23 cellular contexts compared by ENCODE assay signal in genomic region chr20:1292620-1293019, GRCh38. TPM values are rescaled to one million over a fixed set of nuclear protein-coding genes. Genes with fewer than 3 reads are reported as not detected.
DNase-seq lines count a peak whose midpoint lies in the region; ATAC-seq, FAIRE-seq and TF ChIP-seq lines count a peak whose summit lies in the region.
"Had no signal": no experiment of that assay in that cellular context is flagged by ENCODE, and none has a peak within 500 bp of the region (broad histone marks: within the 10 kb centered on the region; RNA-seq: fewer than 3 reads in every experiment).

No MANE protein-coding gene starts in this region.

- no peaks in the 10 kb centered on the region for H3K9me1 ChIP-seq in K562 (ENCODE audit: control insufficient read depth, insufficient read depth, low read length)

- FAIRE-seq in K562 (lab: Jason Lieb, UNC) = no peak
- FAIRE-seq: GM12892, H54, HepG2, RCC 7860 had no signal

- intact Hi-C loops in CD4-positive, alpha-beta T cell (cut with DNase I, micrococcal nuclease) = no loop called here
- intact Hi-C loops in K562 (cut with micrococcal nuclease) = no loop called here
- intact Hi-C loops in head of caudate nucleus (cut with DNase I) = no loop called here

- peak overlapping the region; percentile 9 for H3K27ac Mint-ChIP-seq in CD4-positive, alpha-beta T cell
- peak overlapping the region in 9 of 10 donors; percentile 26 to 79 (median 44) for H3K27ac Mint-ChIP-seq in naive thymus-derived CD8-positive, alpha-beta T cell

- no peak for TF ChIP-seq RAD21 in K562 (CRISPR knock-in tag; conservative IDR thresholded peaks at IDR 0.05 in 1 of 2, IDR thresholded peaks at IDR 0.05 in 1 of 2)

- no peak overlapping the region for H3K4me2 ChIP-seq in K562 (ENCODE audit: insufficient read depth, low read length)

- no peak overlapping the region for H2AFZ ChIP-seq in K562 (ENCODE audit: low read depth, low read length)

- H4K20me1 ChIP-seq in K562 (replicated peaks; ENCODE audit: control insufficient read depth, insufficient read depth, low read length) = peaks cover 3% of the 10 kb centered on the region; the same call in 1 of the 2 replicates

- TF ChIP-seq POLR2A in K562 (conservative IDR thresholded peaks at IDR 0.05) = no peak

- no peaks in the 10 kb centered on the region for H3K4me1 ChIP-seq in HEK293 (ENCODE audit: control insufficient read depth, insufficient read depth, low read length)
- H3K4me1 ChIP-seq in K562 (replicated peaks in 1 of 2; ENCODE audit: control insufficient read depth in 2 of 2, insufficient read depth in 2 of 2, low read length in 2 of 2) = peaks cover 0 to 6% of the 10 kb centered on the region in 2 experiments; a peak in 1 of 5 replicates
- no peaks in the 10 kb centered on the region for H3K4me1 ChIP-seq in HAP-1

- H3K4me3 Mint-ChIP-seq in CD4-positive, alpha-beta T cell = no peak overlapping the region
- H3K4me3 Mint-ChIP-seq in naive thymus-derived CD8-positive, alpha-beta T cell = peak overlapping the region in 2 of 10 donors; percentile 3 to 52

- in situ Hi-C loops in K562 (cut with MboI) (no loop called here), HAP-1 (cut with MboI; ENCODE audit: low sequenced_read_pairs) (no loop called here)

- no peaks in the 10 kb centered on the region for H3K9me3 Mint-ChIP-seq in CD4-positive, alpha-beta T cell
- H3K9me3 Mint-ChIP-seq in naive thymus-derived CD8-positive, alpha-beta T cell = no peaks in the 10 kb centered on the region

- H3K27me3 ChIP-seq in CD4-positive, alpha-beta T cell (ENCODE audit: control insufficient read depth, insufficient read depth, low read length) = no peaks in the 10 kb centered on the region
- H3K27me3 ChIP-seq in K562 (ENCODE audit: control insufficient read depth in 2 of 2, insufficient read depth in 2 of 2, low read length in 2 of 2) = no peaks in the 10 kb centered on the region
- H3K27me3 ChIP-seq in HAP-1 (ENCODE audit: low read depth) = no peaks in the 10 kb centered on the region

- no peaks in the 10 kb centered on the region for H3K9me3 ChIP-seq in CD4-positive, alpha-beta T cell (ENCODE audit: control insufficient read depth, low read length)
- H3K9me3 ChIP-seq in HEK293 (ENCODE audit: control insufficient read depth, insufficient read depth, low read depth, low read length) (no peaks in the 10 kb centered on the region), K562 (replicated peaks; ENCODE audit: control insufficient read depth, insufficient read depth, low read depth, low read length) (no peaks in the 10 kb centered on the region), HAP-1 (no peaks in the 10 kb centered on the region)

- POLR2A ChIA-PET in CD4-positive, alpha-beta T cell (lab: Charles Lee) = interaction anchor here (1.4 to 1.5 kb wide), 2 partner anchors 11 to 26 kb away, joined by 3 to 6 read pairs; partner anchors contain the start of gene SNPH
- POLR2A ChIA-PET in HEK293 (lab: Yijun Ruan, JAX) (interaction anchor here (1.6 kb wide), 1 partner anchor 27 kb away, joined by 4 read pairs; the partner anchor contains the start of gene SNPH), K562 (lab: Yijun Ruan, JAX) (interaction anchor here (0.6 kb wide), 1 partner anchor 166 kb away, joined by 3 read pairs; no protein-coding TSS in a partner anchor)
- POLR2A ChIA-PET in naive thymus-derived CD8-positive, alpha-beta T cell (lab: Charles Lee) = interaction anchor here (1.1 to 1.2 kb wide), 2 partner anchors 8 to 11 kb away, joined by 3 read pairs; no protein-coding TSS in a partner anchor

- no peaks in the 10 kb centered on the region for H3K27me3 Mint-ChIP-seq in CD4-positive, alpha-beta T cell
- no peaks in the 10 kb centered on the region for H3K27me3 Mint-ChIP-seq in naive thymus-derived CD8-positive, alpha-beta T cell

- TF ChIP-seq EP300 in K562 (IDR thresholded peaks at IDR 0.05; ENCODE audit: low read length) = no peak

- no peaks in the 10 kb centered on the region for H3K79me2 ChIP-seq in K562 (ENCODE audit: control insufficient read depth, insufficient read depth, low read length)

- no peak overlapping the region for H3K9ac ChIP-seq in K562 (ENCODE audit: insufficient read depth in 1 of 2, low read depth in 2 of 2, low read length in 2 of 2)

- no peak for ATAC-seq in CD4-positive, alpha-beta T cell (ENCODE audit: poor library complexity)
- ATAC-seq in K562 (no peak), GM18873 (IDR thresholded peaks at IDR 0.05; ENCODE audit: low FRiP score, unreplicated experiment) (no peak)
- no peak for ATAC-seq in naive thymus-derived CD8-positive, alpha-beta T cell
- ATAC-seq: HepG2 had no signal

- DNase-seq in CD4-positive, alpha-beta T cell = no peak
- DNase-seq in K562 (ENCODE audit: extremely low read depth in 1 of 4, low spot score in 3 of 4) (no peak), head of caudate nucleus (no peak), HAP-1 (ENCODE audit: low spot score in 2 of 2) (no peak)
- DNase-seq in naive thymus-derived CD8-positive, alpha-beta T cell = no peak
- no peak for DNase-seq in activated CD4-positive, alpha-beta T cell treated with anti-CD3 and anti-CD28 coated beads for 48 hours
- DNase-seq: C1 segment of cervical spinal cord, Calu3, DND-41, Kasumi-1, MV-4-11, NCI-H1105, NCI-H1436 treated with DMSO at 0.1 percent for 48 hours, NCI-H187 treated with DMSO at 0.1 percent for 48 hours, NCI-H446, NCI-H524 treated with DMSO at 0.1 percent for 48 hours, SIG-M5 had no signal

- H3K4me3 ChIP-seq in HEK293 (ENCODE audit: low read depth, low read length) (no peak overlapping the region), K562 (no peak overlapping the region), HAP-1 (no peak overlapping the region)

- no TSS peak for BruUV-seq in K562 (replicated peaks; lab: Mats Ljungman, UMichigan)

- H3K36me3 ChIP-seq in HEK293 (ENCODE audit: control insufficient read depth in 2 of 2, insufficient read depth in 1 of 2, low read length in 2 of 2) = peaks cover 0 to 3% of the 10 kb centered on the region in 2 experiments; a peak in 1 of 3 replicates
- H3K36me3 ChIP-seq in K562 (ENCODE audit: control insufficient read depth, insufficient read depth, low read length) = no peaks in the 10 kb centered on the region; the same call in 2 of the 3 replicates
- no peaks in the 10 kb centered on the region for H3K36me3 ChIP-seq in HAP-1 (replicated peaks)

- H3K4me1 Mint-ChIP-seq in CD4-positive, alpha-beta T cell (ENCODE audit: low read depth) = peaks cover 45% of the 10 kb centered on the region
- H3K4me1 Mint-ChIP-seq in naive thymus-derived CD8-positive, alpha-beta T cell = peaks cover 30 to 67% (median 46%) of the 10 kb centered on the region in 4 donors

- WGBS in K562 (ENCODE audit: insufficient coverage, low coverage, missing lambda C conversion rate) = 0% methylated on average over 1 of the region's 1 CpG

- no peak overlapping the region for H3K27ac ChIP-seq in CD4-positive, alpha-beta T cell (ENCODE audit: low read depth, low read length)
- H3K27ac ChIP-seq in HEK293 (ENCODE audit: extremely low read depth, low read depth, low read length) = no peak overlapping the region
- no peak overlapping the region for H3K27ac ChIP-seq in K562 (ENCODE audit: extremely low read depth, low read depth, low read length)

- no peak for TF ChIP-seq CTCF in CD4-positive, alpha-beta T cell (IDR thresholded peaks at IDR 0.05)
- no peak for TF ChIP-seq CTCF in HEK293 (tag by site-specific recombination; IDR thresholded peaks at IDR 0.05)
- TF ChIP-seq CTCF in K562 (IDR thresholded peaks at IDR 0.05 in 2 of 3, conservative IDR thresholded peaks at IDR 0.05 in 1 of 3; ENCODE audit: insufficient read depth in 2 of 3, low read depth in 1 of 3, low read length in 3 of 3) = no peak

- CTCF ChIA-PET in CD4-positive, alpha-beta T cell (lab: Charles Lee) = no interaction called here
- CTCF ChIA-PET in HEK293 (lab: Yijun Ruan, JAX) = no interaction called here
- CTCF ChIA-PET in K562 (lab: Yijun Ruan, JAX; ENCODE audit: low intra/inter-chr PET ratio) = no interaction called here

- peaks cover 11% of the 10 kb centered on the region for H3K36me3 Mint-ChIP-seq in CD4-positive, alpha-beta T cell (ENCODE audit: low read depth)
- peaks cover 0 to 27% (median 14%) of the 10 kb centered on the region in 3 donors for H3K36me3 Mint-ChIP-seq in naive thymus-derived CD8-positive, alpha-beta T cell

RNA-seq across cellular contexts. Expression of gene SNPH, which starts 26.5 kb away (rescaled TPM):
- total RNA-seq in CD4-positive, alpha-beta T cell = 10 to 100 TPM; 12.8 to 13.0 TPM
- 3.4 and 5.0 TPM in 2 replicates for total RNA-seq in K562 (2011; cell fraction: chromatin; rRNA removed; ENCODE audit: low replicate concordance)
- total RNA-seq in K562 (2011; cell fraction: nucleolus; rRNA removed) = 2.8 TPM in 2 replicates
- 2.8 and 3.2 TPM in 2 replicates for total RNA-seq in K562 (2011; cell fraction: nucleoplasm; rRNA removed)
- total RNA-seq in K562 (2014; rRNA removed) (4.2 and 5.7 TPM in 2 replicates), K562 (2014; rRNA removed; fragmentation: Illumina TruSeq; extraction: Trizol) (0.80 and 0.98 TPM in 2 replicates), K562 (2015; rRNA removed; fragmentation: Illumina TruSeq; extraction: Trizol) (1.3 and 1.4 TPM in 2 replicates), K562 (2021) (3.9 TPM in 2 replicates)
- polyA plus RNA-seq in K562 (2011; rRNA removed) (1.1 and 1.4 TPM in 2 replicates), K562 (2014; fragmentation: Illumina TruSeq; extraction: Trizol) (1.5 and 2.1 TPM in 2 replicates), K562 (2014; fragmentation: Nextera tagmentation; extraction: Ambion mirVana) (under 1 TPM; 0.03 to 0.08 TPM), K562 (2014; rRNA removed) (2.1 and 2.8 TPM in 2 replicates)
- polyA plus RNA-seq in K562 (2011; cell fraction: cytosol; rRNA removed) = 1.2 and 3.1 TPM in 2 replicates
- polyA plus RNA-seq in K562 (2011; cell fraction: nucleus; rRNA removed) = 3.4 and 6.9 TPM in 2 replicates
- 1.4 and 2.6 TPM in 2 replicates for polyA plus RNA-seq in K562 (2012)
- polyA minus RNA-seq in K562 (2011; rRNA and poly(A)+ RNA removed) = 0.69 and 0.91 TPM in 2 replicates
- polyA minus RNA-seq in K562 (2011; cell fraction: cytosol; rRNA and poly(A)+ RNA removed) = 2.2 and 2.4 TPM in 2 replicates
- 1.3 and 1.6 TPM in 2 replicates for polyA minus RNA-seq in K562 (2011; cell fraction: nucleus; rRNA and poly(A)+ RNA removed)
- total RNA-seq in naive thymus-derived CD8-positive, alpha-beta T cell = 10 to 100 TPM; 25.7 to 26.6 TPM
- 10 to 100 TPM in 1 of 3 donors, 1 to 10 TPM in 2; 5.2 to 13.5 (median 6.3) TPM for polyA plus RNA-seq in naive thymus-derived CD8-positive, alpha-beta T cell
- polyA plus RNA-seq: HepG2 had no signal

RNA-seq across cellular contexts. Expression of gene SDCBP2, which starts 36.3 kb away (rescaled TPM):
- 1 to 10 TPM; 1.2 to 1.3 TPM for total RNA-seq in CD4-positive, alpha-beta T cell
- total RNA-seq in K562 (2011; cell fraction: chromatin; rRNA removed; ENCODE audit: low replicate concordance) = 0.84 and 1.6 TPM in 2 replicates
- 1.6 and 1.7 TPM in 2 replicates for total RNA-seq in K562 (2011; cell fraction: nucleolus; rRNA removed)
- total RNA-seq in K562 (2011; cell fraction: nucleoplasm; rRNA removed) = 1.4 and 1.8 TPM in 2 replicates
- total RNA-seq in K562 (2014; rRNA removed) = 0.27 and 1.6 TPM in 2 replicates
- total RNA-seq in K562 (2014; rRNA removed; fragmentation: Illumina TruSeq; extraction: Trizol) = 0.77 and 0.80 TPM in 2 replicates
- 0.91 and 1.2 TPM in 2 replicates for total RNA-seq in K562 (2015; rRNA removed; fragmentation: Illumina TruSeq; extraction: Trizol)
- 1.0 and 1.2 TPM in 2 replicates for total RNA-seq in K562 (2021)
- 0.71 and 2.1 TPM in 2 replicates for polyA plus RNA-seq in K562 (2011; rRNA removed)
- polyA plus RNA-seq in K562 (2011; cell fraction: cytosol; rRNA removed) = 1.6 and 2.3 TPM in 2 replicates
- polyA plus RNA-seq in K562 (2011; cell fraction: nucleus; rRNA removed) = 2.9 and 5.0 TPM in 2 replicates
- polyA plus RNA-seq in K562 (2012) = 0.92 and 1.1 TPM in 2 replicates
- polyA plus RNA-seq in K562 (2014; fragmentation: Illumina TruSeq; extraction: Trizol) = 0.97 and 1.3 TPM in 2 replicates
- under 1 TPM; 0.06 to 0.07 TPM for polyA plus RNA-seq in K562 (2014; fragmentation: Nextera tagmentation; extraction: Ambion mirVana)
- polyA plus RNA-seq in K562 (2014; rRNA removed) = 1.2 and 1.3 TPM in 2 replicates
- polyA minus RNA-seq in K562 (2011; rRNA and poly(A)+ RNA removed) = 0.60 and 0.74 TPM in 2 replicates
- not detected in 2 replicates for polyA minus RNA-seq in K562 (2011; cell fraction: cytosol; rRNA and poly(A)+ RNA removed)
- polyA minus RNA-seq in K562 (2011; cell fraction: nucleus; rRNA and poly(A)+ RNA removed) = 0.54 and 0.56 TPM in 2 replicates
- total RNA-seq in naive thymus-derived CD8-positive, alpha-beta T cell = 1 to 10 TPM; 2.7 to 3.3 TPM
- 1 to 10 TPM in 1 of 3 donors, under 1 TPM in 2; 0.81 to 1.5 (median 0.98) TPM for polyA plus RNA-seq in naive thymus-derived CD8-positive, alpha-beta T cell
